ENCODE assay signal across 21 cellular contexts in genomic region chr5:139814191-139814601, GRCh38. TPM values are rescaled to one million over a fixed set of nuclear protein-coding genes. Genes with fewer than 3 reads are reported as not detected.
DNase-seq lines count a peak whose midpoint lies in the region; ATAC-seq, FAIRE-seq and TF ChIP-seq lines count a peak whose summit lies in the region.
"Had no signal": no experiment of that assay in that cellular context is flagged by ENCODE, and none has a peak within 500 bp of the region (broad histone marks: within the 10 kb centered on the region; RNA-seq: fewer than 3 reads in every experiment).

No MANE protein-coding gene starts in this region.

- no peak for TF ChIP-seq CTCF in RWPE2 (IDR thresholded peaks at IDR 0.05; ENCODE audit: poor library complexity, severe bottlenecking)
- TF ChIP-seq CTCF in kidney (IDR thresholded peaks at IDR 0.05; ENCODE audit: borderline replicate concordance, extremely low read depth, insufficient read depth), result no peak
- TF ChIP-seq CTCF in osteoblast (IDR thresholded peaks at IDR 0.05; ENCODE audit: extremely low read depth, low read depth, low read length), result no peak

- no peak overlapping the region for H3K4me2 ChIP-seq in osteoblast (ENCODE audit: insufficient read depth, low read length)

- no peaks in the 10 kb centered on the region for H4K20me1 ChIP-seq in osteoblast (ENCODE audit: insufficient read depth, low read length)

- DNase-seq in RWPE2 (ENCODE audit: low spot score), result peak; percentile 59
- DNase-seq in kidney, result peak; percentile 43
- peak; percentile 79 for DNase-seq in osteoblast (ENCODE audit: insufficient read length, low spot score, missing footprints)
- DNase-seq in aorta, result peak; percentile 29 to 55
- no peak for DNase-seq in activated CD8-positive, alpha-beta memory T cell treated with anti-CD3 and anti-CD28 coated beads for 24 hours
- DNase-seq in NCI-H82 treated with DMSO at 0.1 percent for 48 hours (lab: John Stamatoyannopoulos, UW; ENCODE audit: unreplicated experiment), result no peak
- DNase-seq: ACHN; C1 segment of cervical spinal cord; CD4-positive, CD25-positive, alpha-beta regulatory T cell; CD8-positive, alpha-beta memory T cell; COR-L47; DMS 273 treated with DMSO at 0.1 percent for 48 hours; DMS53; DND-41; EL; H9 had no signal

- H3K4me1 ChIP-seq in RWPE2 (ENCODE audit: insufficient read depth, poor library complexity, severe bottlenecking) (no peaks in the 10 kb centered on the region), kidney (ENCODE audit: control insufficient read depth in 1 of 2, insufficient read depth in 1 of 2, low read depth in 1 of 2, low read length in 2 of 2) (no peaks in the 10 kb centered on the region), osteoblast (ENCODE audit: insufficient read depth, low read length) (no peaks in the 10 kb centered on the region), aorta (ENCODE audit: control insufficient read depth in 1 of 2, insufficient read depth in 2 of 2, low read length in 2 of 2) (no peaks in the 10 kb centered on the region)
- H3K4me1 ChIP-seq: BE2C had no signal

- H3K36me3 ChIP-seq in RWPE2 (ENCODE audit: low read depth) (no peaks in the 10 kb centered on the region), kidney (ENCODE audit: control insufficient read depth in 1 of 2, insufficient read depth in 2 of 2, low read length in 2 of 2) (no peaks in the 10 kb centered on the region), osteoblast (ENCODE audit: insufficient read depth, low read length) (no peaks in the 10 kb centered on the region), aorta (ENCODE audit: control insufficient read depth in 1 of 2, insufficient read depth in 2 of 2, low read length in 1 of 2) (no peaks in the 10 kb centered on the region)
- H3K36me3 ChIP-seq: BE2C had no signal

- no peak overlapping the region for H2AFZ ChIP-seq in osteoblast (ENCODE audit: low read length)

- intact Hi-C loops in kidney (cut with DNase I) (no loop called here), aorta (cut with DNase I) (no loop called here)

- H3K4me3 ChIP-seq in RWPE2 (ENCODE audit: severe bottlenecking) (no peak overlapping the region), kidney (ENCODE audit: low read length in 2 of 2) (no peak overlapping the region), osteoblast (ENCODE audit: insufficient read depth, low read length) (no peak overlapping the region), aorta (ENCODE audit: low read length in 2 of 2) (no peak overlapping the region)
- H3K4me3 ChIP-seq: GM12878 had no signal

- H3K27me3 ChIP-seq in RWPE2 (ENCODE audit: insufficient read depth, poor library complexity, severe bottlenecking) (peaks cover 3% of the 10 kb centered on the region), osteoblast (ENCODE audit: insufficient read depth, low read length) (no peaks in the 10 kb centered on the region), aorta (ENCODE audit: control insufficient read depth in 1 of 2, insufficient read depth in 2 of 2, low read length in 1 of 2) (no peaks in the 10 kb centered on the region)
- H3K27me3 ChIP-seq: BE2C had no signal

- no peak overlapping the region for H3K27ac ChIP-seq in RWPE2 (ENCODE audit: poor library complexity, severe bottlenecking)
- no peak overlapping the region for H3K27ac ChIP-seq in kidney (ENCODE audit: low read depth in 2 of 2, low read length in 2 of 2)
- H3K27ac ChIP-seq in osteoblast (ENCODE audit: low read depth, low read length), result no peak overlapping the region
- no peak overlapping the region for H3K27ac ChIP-seq in aorta (ENCODE audit: low read depth in 1 of 2, low read length in 2 of 2)

- no peak for FAIRE-seq in kidney (lab: Jason Lieb, UNC)
- FAIRE-seq: A204.1, GM12878, H1 had no signal

- H3K9me3 ChIP-seq in RWPE2 (ENCODE audit: severe bottlenecking), result peaks cover 4% of the 10 kb centered on the region
- H3K9me3 ChIP-seq in kidney (ENCODE audit: control insufficient read depth in 1 of 2, low read length in 2 of 2), result no peaks in the 10 kb centered on the region
- no peaks in the 10 kb centered on the region for H3K9me3 ChIP-seq in osteoblast (ENCODE audit: low read depth, low read length)
- H3K9me3 ChIP-seq in aorta (ENCODE audit: control insufficient read depth, low read length), result no peaks in the 10 kb centered on the region
- H3K9me3 ChIP-seq: BE2C had no signal

- ATAC-seq in RWPE2 (ENCODE audit: low read depth) (no peak), aorta (ENCODE audit: low FRiP score) (no peak)
- ATAC-seq: GM12878 had no signal

- 91 to 93% methylated on average over 14 of the region's 14 CpGs for WGBS in aorta, 2 donors

- H3K79me2 ChIP-seq in osteoblast (ENCODE audit: insufficient read depth, low read length), result no peaks in the 10 kb centered on the region

- H3K9ac ChIP-seq in kidney (ENCODE audit: low read length in 2 of 2), result no peak overlapping the region

RNA-seq across cellular contexts. Expression of gene PSD2, which starts 18.6 kb away (rescaled TPM):
- total RNA-seq in kidney, result 0.13 TPM
- 0.09 TPM for polyA plus RNA-seq in kidney (ENCODE audit: insufficient read depth, low read depth, low replicate concordance)
- 0.29 and 0.36 TPM in 2 replicates for total RNA-seq in osteoblast
- under 1 TPM; 0.30 to 0.62 TPM for total RNA-seq in aorta
- under 1 TPM in 1 of 2 donors, not detected in 1; 0.41 TPM for polyA plus RNA-seq in aorta
- total RNA-seq: CD4-positive, CD25-positive, alpha-beta regulatory T cell; CD8-positive, alpha-beta memory T cell; GM12878; HT-29 had no signal
- polyA plus RNA-seq: CD4-positive, CD25-positive, alpha-beta regulatory T cell had no signal

Comparison
In these comparisons a context has a peak if more than half of its experiments do, and no peak if none do; other contexts are left out.
1. DNase-seq: peak in RWPE2 (single experiment), kidney (single experiment), osteoblast (single experiment) and aorta (2 of 2); none in activated CD8-positive, alpha-beta memory T cell treated with anti-CD3 and anti-CD28 coated beads for 24 hours (single experiment) and NCI-H82 treated with DMSO at 0.1 percent for 48 hours (single experiment).